ENCODE assay signal across 10 cellular contexts in the genomic region with DNA sequence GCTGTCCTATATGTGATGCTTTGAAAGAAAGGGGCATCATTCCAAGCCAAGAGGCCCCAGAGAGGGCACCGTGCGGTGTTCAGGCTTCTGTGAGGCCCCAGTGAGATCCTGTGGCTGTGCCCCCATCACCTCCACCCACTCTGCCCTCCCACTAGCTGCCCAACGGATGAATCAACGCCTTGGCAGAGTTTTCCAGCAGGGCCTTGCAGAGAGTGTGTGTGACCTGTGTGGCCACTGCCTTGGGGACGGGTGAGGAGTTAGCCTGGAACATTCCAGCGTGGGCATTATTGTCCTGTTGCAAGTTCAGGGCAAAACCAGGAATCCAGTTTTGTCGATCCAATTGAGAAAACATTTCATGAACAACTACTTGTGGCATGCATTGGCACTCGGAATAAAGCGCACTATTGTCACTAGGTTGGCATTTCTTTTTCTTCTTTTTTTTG. TPM values are rescaled to one million over a fixed set of nuclear protein-coding genes. Genes with fewer than 3 reads are reported as not detected.
DNase-seq lines count a peak whose midpoint lies in the region; ATAC-seq, FAIRE-seq and TF ChIP-seq lines count a peak whose summit lies in the region.
"Had no signal": no experiment of that assay in that cellular context is flagged by ENCODE, and none has a peak within 500 bp of the region (broad histone marks: within the 10 kb centered on the region; RNA-seq: fewer than 3 reads in every experiment).

No MANE protein-coding gene starts in this region.

- H2AFZ ChIP-seq in K562 (ENCODE audit: low read depth, low read length) (no peak overlapping the region), mesenchymal stem cell (ENCODE audit: low read depth, low read length) (no peak overlapping the region)

- peak overlapping the region; percentile 10 for H2AK5ac ChIP-seq in mesenchymal stem cell (ENCODE audit: low read length, severe bottlenecking)

- peak overlapping the region; percentile 25 to 28 for H3K18ac ChIP-seq in mesenchymal stem cell (ENCODE audit: low read depth in 1 of 2, low read length in 2 of 2)

- H2BK12ac ChIP-seq in mesenchymal stem cell (ENCODE audit: low read length in 2 of 2), result peak overlapping the region; percentile 43 to 57

- no peaks in the 10 kb centered on the region for H3K9me3 ChIP-seq in K562 (replicated peaks; ENCODE audit: control insufficient read depth, insufficient read depth, low read depth, low read length)
- H3K9me3 ChIP-seq in mesenchymal stem cell (ENCODE audit: control insufficient read depth, low read length), result no peaks in the 10 kb centered on the region

- ATAC-seq in K562 (peak; percentile 4), GM19351 (IDR thresholded peaks at IDR 0.05; ENCODE audit: unreplicated experiment) (no peak), GM19395 (IDR thresholded peaks at IDR 0.05; ENCODE audit: unreplicated experiment) (no peak), HG02884 (IDR thresholded peaks at IDR 0.05; ENCODE audit: unreplicated experiment) (no peak)

- TF ChIP-seq EP300 in K562 (IDR thresholded peaks at IDR 0.05; ENCODE audit: low read length), result no peak

- no peak overlapping the region for H3K14ac ChIP-seq in mesenchymal stem cell (ENCODE audit: low read length in 2 of 2)

- CTCF ChIA-PET in K562 (lab: Yijun Ruan, JAX; ENCODE audit: low intra/inter-chr PET ratio), result no interaction called here

- no peak overlapping the region for H3K4me2 ChIP-seq in K562 (ENCODE audit: insufficient read depth, low read length)
- H3K4me2 ChIP-seq in mesenchymal stem cell (ENCODE audit: low read length, poor library complexity, severe bottlenecking), result peak overlapping the region; percentile 12

- H3K27me3 ChIP-seq in K562 (ENCODE audit: control insufficient read depth in 2 of 2, insufficient read depth in 2 of 2, low read length in 2 of 2) (no peaks in the 10 kb centered on the region), mesenchymal stem cell (ENCODE audit: control insufficient read depth in 1 of 2, insufficient read depth in 1 of 2, low read length in 2 of 2) (no peaks in the 10 kb centered on the region)

- WGBS in K562 (ENCODE audit: insufficient coverage, low coverage, missing lambda C conversion rate), result 63% methylated on average over 9 of the region's 9 CpGs
- WGBS in mesenchymal stem cell, result 76% methylated on average over 9 of the region's 9 CpGs

- peaks cover 14% of the 10 kb centered on the region for H4K20me1 ChIP-seq in K562 (replicated peaks; ENCODE audit: control insufficient read depth, insufficient read depth, low read length)

- no peak for TF ChIP-seq RAD21 in K562 (CRISPR knock-in tag; conservative IDR thresholded peaks at IDR 0.05 in 1 of 2, IDR thresholded peaks at IDR 0.05 in 1 of 2)

- intact Hi-C loops in K562 (cut with micrococcal nuclease), result loop anchor here (5.0 kb wide), 1 partner anchor 75 kb away; no protein-coding TSS in a partner anchor

- H3K79me2 ChIP-seq in K562 (ENCODE audit: control insufficient read depth, insufficient read depth, low read length), result no peaks in the 10 kb centered on the region

- FAIRE-seq in K562 (lab: Jason Lieb, UNC), result no peak

- peak overlapping the region; percentile 9 for H4K91ac ChIP-seq in mesenchymal stem cell (ENCODE audit: low read length)

- H3K4me1 ChIP-seq in K562 (replicated peaks in 1 of 2; ENCODE audit: control insufficient read depth in 2 of 2, insufficient read depth in 2 of 2, low read length in 2 of 2), result peaks cover 5 to 8% of the 10 kb centered on the region in 2 experiments; a peak in 3 of 5 replicates
- H3K4me1 ChIP-seq in mesenchymal stem cell (ENCODE audit: control insufficient read depth, insufficient read depth, low read depth, low read length), result peaks cover 25% of the 10 kb centered on the region

- BruUV-seq in K562 (replicated peaks; lab: Mats Ljungman, UMichigan), result no TSS peak

- H3K27ac ChIP-seq in K562 (ENCODE audit: extremely low read depth, low read depth, low read length), result no peak overlapping the region
- peak overlapping the region; percentile 44 for H3K27ac ChIP-seq in mesenchymal stem cell (ENCODE audit: low read length, poor library complexity, severe bottlenecking)

- H3K9me1 ChIP-seq in K562 (ENCODE audit: control insufficient read depth, insufficient read depth, low read length), result no peaks in the 10 kb centered on the region

- H3K79me1 ChIP-seq in mesenchymal stem cell (replicated peaks; ENCODE audit: low read length, poor library complexity, severe bottlenecking), result peaks cover 4% of the 10 kb centered on the region

- H3K36me3 ChIP-seq in K562 (ENCODE audit: control insufficient read depth, insufficient read depth, low read length), result peaks cover 26% of the 10 kb centered on the region
- H3K36me3 ChIP-seq in mesenchymal stem cell (ENCODE audit: control insufficient read depth in 1 of 2, insufficient read depth in 2 of 2, low read depth in 1 of 2, low read length in 2 of 2), result peaks cover 10 to 24% of the 10 kb centered on the region in 2 experiments

- TF ChIP-seq CTCF in K562 (IDR thresholded peaks at IDR 0.05 in 2 of 3, conservative IDR thresholded peaks at IDR 0.05 in 1 of 3; ENCODE audit: insufficient read depth in 2 of 3, low read depth in 1 of 3, low read length in 3 of 3), result no peak

- peak overlapping the region in 1 of 2 experiments; percentile 9 for H3K23ac ChIP-seq in mesenchymal stem cell (ENCODE audit: low read length in 2 of 2)

- in situ Hi-C loops in K562 (cut with MboI), result no loop called here

- H2BK5ac ChIP-seq in mesenchymal stem cell (ENCODE audit: low read depth, low read length, poor library complexity, severe bottlenecking), result no peak overlapping the region

- TF ChIP-seq POLR2A in K562 (conservative IDR thresholded peaks at IDR 0.05), result no peak

- no peak overlapping the region for H3K9ac ChIP-seq in K562 (ENCODE audit: insufficient read depth in 1 of 2, low read depth in 2 of 2, low read length in 2 of 2)
- H3K9ac ChIP-seq in mesenchymal stem cell (ENCODE audit: low read length), result no peak overlapping the region

- peak; percentile 45 for DNase-seq in AG08396 (ENCODE audit: low spot score)
- DNase-seq in HPDE6-E6E7 (ENCODE audit: extremely low spot score), result peak; percentile 65
- DNase-seq in K562 (ENCODE audit: extremely low read depth in 1 of 4, low spot score in 3 of 4), result no peak
- peak; percentile 45 for DNase-seq in mesenchymal stem cell
- DNase-seq in NOMO-1 treated with DMSO at 0.1 percent for 48 hours (lab: John Stamatoyannopoulos, UW; ENCODE audit: unreplicated experiment), result no peak
- DNase-seq: activated B cell treated with CpG ODN at 0.5 μM for 24 hours, NCI-H1105 had no signal

- H3K4me3 ChIP-seq in K562 (no peak overlapping the region), mesenchymal stem cell (ENCODE audit: insufficient read depth in 1 of 2, low read depth in 1 of 2, low read length in 2 of 2) (no peak overlapping the region)

- POLR2A ChIA-PET in K562 (lab: Yijun Ruan, JAX), result interaction anchor here (0.7 to 4.0 kb wide), 2 partner anchors 9 to 36 kb away, joined by 3 to 22 read pairs; no protein-coding TSS in a partner anchor

- peak overlapping the region; percentile 75 for H2BK15ac ChIP-seq in mesenchymal stem cell (ENCODE audit: low read depth, poor library complexity, severe bottlenecking)

- peak overlapping the region in 1 of 2 experiments; percentile 54 for H3K4ac ChIP-seq in mesenchymal stem cell (ENCODE audit: low read depth in 1 of 2, low read length in 2 of 2)

- peak overlapping the region; percentile 52 for H2BK120ac ChIP-seq in mesenchymal stem cell (ENCODE audit: low read depth, low read length)

- H4K8ac ChIP-seq in mesenchymal stem cell (ENCODE audit: low read length), result no peak overlapping the region

TF ChIP-seq in K562, 482 proteins besides CTCF, POLR2A, EP300 and RAD21 (continues in another document):
- peak; percentile 72 for TF ChIP-seq RBM22 (IDR thresholded peaks at IDR 0.05; ENCODE audit: low read depth, low read length, poor library complexity, severe bottlenecking)

RNA-seq across cellular contexts. Expression of a gene that starts 53.7 kb away (rescaled TPM):
- 616 and 628 TPM in 2 replicates for total RNA-seq in K562 (2011; cell fraction: chromatin; rRNA removed; ENCODE audit: low replicate concordance)
- 207 and 261 TPM in 2 replicates for total RNA-seq in K562 (2011; cell fraction: nucleolus; rRNA removed)
- 272 and 275 TPM in 2 replicates for total RNA-seq in K562 (2011; cell fraction: nucleoplasm; rRNA removed)
- total RNA-seq in K562 (2014; rRNA removed), result 98.9 and 208 TPM in 2 replicates
- total RNA-seq in K562 (2014; rRNA removed; fragmentation: Illumina TruSeq; extraction: Trizol), result 221 and 275 TPM in 2 replicates
- total RNA-seq in K562 (2015; rRNA removed; fragmentation: Illumina TruSeq; extraction: Trizol), result 252 and 265 TPM in 2 replicates
- total RNA-seq in K562 (2021), result 513 and 546 TPM in 2 replicates
- 172 and 248 TPM in 2 replicates for polyA plus RNA-seq in K562 (2011; rRNA removed)
- 249 and 266 TPM in 2 replicates for polyA plus RNA-seq in K562 (2011; cell fraction: cytosol; rRNA removed)
- 317 and 410 TPM in 2 replicates for polyA plus RNA-seq in K562 (2011; cell fraction: nucleus; rRNA removed)
- 179 and 231 TPM in 2 replicates for polyA plus RNA-seq in K562 (2012)
- 349 and 430 TPM in 2 replicates for polyA plus RNA-seq in K562 (2014; fragmentation: Illumina TruSeq; extraction: Trizol)
- polyA plus RNA-seq in K562 (2014; fragmentation: Nextera tagmentation; extraction: Ambion mirVana), result 100 to 1,000 TPM; 209 to 414 TPM
- polyA plus RNA-seq in K562 (2014; rRNA removed), result 103 and 105 TPM in 2 replicates
- polyA minus RNA-seq in K562 (2011; rRNA and poly(A)+ RNA removed), result 327 and 380 TPM in 2 replicates
- 234 and 252 TPM in 2 replicates for polyA minus RNA-seq in K562 (2011; cell fraction: cytosol; rRNA and poly(A)+ RNA removed)
- polyA minus RNA-seq in K562 (2011; cell fraction: nucleus; rRNA and poly(A)+ RNA removed), result 101 and 174 TPM in 2 replicates
- 72.0 TPM for polyA plus RNA-seq in mesenchymal stem cell (2013, experiment 1 of 2)
- polyA plus RNA-seq in mesenchymal stem cell (2013, experiment 2 of 2), result 74.7 TPM

RNA-seq across cellular contexts. Expression of a gene that starts 53.9 kb away (rescaled TPM):
- total RNA-seq in K562 (2011; cell fraction: chromatin; rRNA removed; ENCODE audit: low replicate concordance), result 128 and 175 TPM in 2 replicates
- total RNA-seq in K562 (2011; cell fraction: nucleolus; rRNA removed), result 70.0 and 73.4 TPM in 2 replicates
- 87.9 and 95.3 TPM in 2 replicates for total RNA-seq in K562 (2011; cell fraction: nucleoplasm; rRNA removed)
- total RNA-seq in K562 (2014; rRNA removed), result 43.2 and 59.0 TPM in 2 replicates
- 39.5 and 44.4 TPM in 2 replicates for total RNA-seq in K562 (2014; rRNA removed; fragmentation: Illumina TruSeq; extraction: Trizol)
- 41.2 and 42.6 TPM in 2 replicates for total RNA-seq in K562 (2015; rRNA removed; fragmentation: Illumina TruSeq; extraction: Trizol)
- 66.7 and 69.8 TPM in 2 replicates for total RNA-seq in K562 (2021)
- 69.2 and 73.9 TPM in 2 replicates for polyA plus RNA-seq in K562 (2011; rRNA removed)
- 55.1 and 86.3 TPM in 2 replicates for polyA plus RNA-seq in K562 (2011; cell fraction: cytosol; rRNA removed)
- 150 and 164 TPM in 2 replicates for polyA plus RNA-seq in K562 (2011; cell fraction: nucleus; rRNA removed)
- polyA plus RNA-seq in K562 (2012), result 61.8 and 77.6 TPM in 2 replicates
- polyA plus RNA-seq in K562 (2014; fragmentation: Illumina TruSeq; extraction: Trizol), result 44.2 and 48.9 TPM in 2 replicates
- polyA plus RNA-seq in K562 (2014; fragmentation: Nextera tagmentation; extraction: Ambion mirVana), result 10 to 100 TPM; 13.7 to 37.4 TPM
- 49.1 and 55.9 TPM in 2 replicates for polyA plus RNA-seq in K562 (2014; rRNA removed)
- 67.7 and 72.4 TPM in 2 replicates for polyA minus RNA-seq in K562 (2011; rRNA and poly(A)+ RNA removed)
- polyA minus RNA-seq in K562 (2011; cell fraction: cytosol; rRNA and poly(A)+ RNA removed), result 30.7 and 31.3 TPM in 2 replicates
- polyA minus RNA-seq in K562 (2011; cell fraction: nucleus; rRNA and poly(A)+ RNA removed), result 27.5 and 41.7 TPM in 2 replicates
- polyA plus RNA-seq in mesenchymal stem cell (2013, experiment 1 of 2), result 31.1 TPM
- polyA plus RNA-seq in mesenchymal stem cell (2013, experiment 2 of 2), result 32.7 TPM

Comparison
In these comparisons a context has a peak if more than half of its experiments do, and no peak if none do; other contexts are left out.
1. DNase-seq: peak in AG08396 (single experiment), HPDE6-E6E7 (single experiment) and mesenchymal stem cell (single experiment); none in K562 (0 of 4) and NOMO-1 treated with DMSO at 0.1 percent for 48 hours (single experiment).